ENCODE assay signal across 30 cellular contexts in genomic region chr10:76697923-76698322, GRCh38.
A peak's percentile ranks its signal among the peaks of the same experiment; 100 is the strongest.
DNase-seq lines count a peak whose midpoint lies in the region; TF ChIP-seq lines count a peak whose summit lies in the region.
"Had no signal": no experiment of that assay in that cellular context is flagged by ENCODE, and none has a peak within 500 bp of the region (broad histone marks: within the 10 kb centered on the region; RNA-seq: fewer than 3 reads in every experiment).

No MANE protein-coding gene starts in this region.

- CTCF ChIA-PET in A673 (lab: Charles Lee), result no interaction called here

- DNase-seq in A673 (ENCODE audit: low spot score) (peak; percentile 76), ELR (ENCODE audit: low read depth) (peak; percentile 3), NCI-H69 (lab: John Stamatoyannopoulos, UW) (peak; percentile 69), choroid plexus epithelial cell (ENCODE audit: low read depth) (no peak), hepatic stellate cell (ENCODE audit: low spot score) (no peak), NAMALWA (ENCODE audit: low spot score) (no peak), NCI-H748 treated with DMSO at 0.1 percent for 48 hours (lab: John Stamatoyannopoulos, UW) (no peak), NCI-H446 treated with DMSO at 0.1 percent for 48 hours (lab: John Stamatoyannopoulos, UW) (no peak)
- DNase-seq: ACHN; activated CD8-positive, alpha-beta T cell treated with anti-CD3 and anti-CD28 coated beads for 36 hours; activated naive CD4-positive, alpha-beta T cell treated with anti-CD3 and anti-CD28 coated beads for 36 hours; body of pancreas; cerebellar nuclear complex; DMS79 treated with DMSO at 0.1 percent for 48 hours; foreskin melanocyte; GM23248; heart right ventricle; KG1; MG63; midbrain; naive thymus-derived CD4-positive, alpha-beta T cell; NCI-H226; NCI-H774; nucleus accumbens; stimulated activated naive B cell treated with anti-CD40 and anti-IgM and Interleukin-4, amounts not matched to agents 10 μg/mL and 1 μg/mL and 100 μg/mL, for 72 hours; substantia nigra; T-helper 2 cell; trophoblast cell had no signal

- TF ChIP-seq CTCF in A673 (conservative IDR thresholded peaks at IDR 0.05; ENCODE audit: low read depth, low read length) (no peak), choroid plexus epithelial cell (conservative IDR thresholded peaks at IDR 0.05; ENCODE audit: low read depth, low read length) (peak; percentile 30)

- POLR2A ChIA-PET in A673 (lab: Charles Lee; ENCODE audit: low non-redundant PET), result interaction anchor here (0.7 kb wide), 1 partner anchor 285 kb away, joined by 4 read pairs; no protein-coding TSS in a partner anchor

- no peak overlapping the region for H3K27ac ChIP-seq in A673 (ENCODE audit: low read depth, low read length, poor library complexity, severe bottlenecking)
- H3K27ac ChIP-seq: BLaER1, body of pancreas, GM23248, heart right ventricle, SK-N-MC had no signal

- H3K4me3 ChIP-seq in A673 (ENCODE audit: low read depth, low read length, poor library complexity, severe bottlenecking) (no peak overlapping the region), choroid plexus epithelial cell (ENCODE audit: low read depth, low read length) (no peak overlapping the region)
- H3K4me3 ChIP-seq: BLaER1, body of pancreas, GM23248, heart right ventricle, MG63, SK-N-MC had no signal

- no peaks in the 10 kb centered on the region for H3K4me1 ChIP-seq in A673 (ENCODE audit: insufficient read depth, low read length, poor library complexity, severe bottlenecking)
- H3K4me1 ChIP-seq: BLaER1, body of pancreas, heart right ventricle had no signal

- H3K9me3 ChIP-seq in A673 (ENCODE audit: low read depth, low read length, poor library complexity, severe bottlenecking), result no peaks in the 10 kb centered on the region
- H3K9me3 ChIP-seq: BLaER1, body of pancreas had no signal

- BruUV-seq in A673 (replicated peaks; lab: Mats Ljungman, UMichigan), result no TSS peak

- intact Hi-C loops in A673 (cut with micrococcal nuclease; ENCODE audit: unreplicated experiment), result loop anchor here (2.0 kb wide), 1 partner anchor 283 kb away; no protein-coding TSS in a partner anchor

- peaks cover 35% of the 10 kb centered on the region for H3K27me3 ChIP-seq in A673 (replicated peaks; ENCODE audit: insufficient read depth, low read depth, low read length, poor library complexity)
- H3K27me3 ChIP-seq: BLaER1, body of pancreas, heart right ventricle, MG63 had no signal

- H3K36me3 ChIP-seq in A673 (ENCODE audit: insufficient read depth, low read length, poor library complexity, severe bottlenecking), result no peaks in the 10 kb centered on the region
- H3K36me3 ChIP-seq: BLaER1, heart right ventricle, MG63 had no signal

Comparison
In these comparisons a context has a peak if more than half of its experiments do, and no peak if none do; other contexts are left out.
1. DNase-seq: peak in A673 (single experiment), ELR (single experiment) and NCI-H69 (single experiment); none in choroid plexus epithelial cell (single experiment), hepatic stellate cell (single experiment), NAMALWA (single experiment), NCI-H748 treated with DMSO at 0.1 percent for 48 hours (single experiment) and NCI-H446 treated with DMSO at 0.1 percent for 48 hours (single experiment).